Comparison of ENCODE assay signal across 9 cellular contexts in the genomic region with DNA sequence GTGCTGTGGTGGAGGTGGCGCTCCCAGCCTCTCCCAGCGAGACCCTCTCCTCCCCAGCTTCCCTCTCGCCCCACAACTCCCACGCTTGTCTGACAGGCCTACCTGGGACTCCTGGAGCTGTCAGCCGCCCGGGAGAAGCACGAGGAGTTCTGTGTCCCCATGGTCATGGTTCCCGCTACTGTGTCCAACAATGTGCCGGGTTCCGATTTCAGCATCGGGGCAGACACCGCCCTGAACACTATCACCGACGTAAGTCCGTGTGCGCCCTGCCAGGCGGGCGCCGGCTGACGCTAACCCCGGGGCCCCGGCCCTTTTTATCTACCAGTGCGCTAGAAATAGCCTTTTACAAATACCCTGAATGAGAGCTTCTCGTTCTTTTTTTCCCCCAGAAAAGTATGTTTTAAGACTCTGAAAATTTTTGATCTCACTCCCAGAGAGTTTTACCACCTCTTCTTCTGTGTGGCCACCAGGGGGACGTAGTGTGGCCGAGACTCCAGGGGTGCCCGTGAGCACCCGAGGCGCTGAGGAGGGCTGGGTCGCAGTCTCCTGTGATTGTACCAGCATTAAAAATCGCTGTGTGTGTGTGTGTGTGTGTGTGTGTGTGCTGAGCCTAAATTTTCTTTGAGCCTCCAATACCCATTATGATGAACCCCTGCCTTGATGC. TPM values are rescaled to one million over a fixed set of nuclear protein-coding genes. Genes with fewer than 3 reads are reported as not detected.
A peak's percentile ranks its signal among the peaks of the same experiment; 100 is the strongest.
DNase-seq lines count a peak whose midpoint lies in the region; TF ChIP-seq lines count a peak whose summit lies in the region.
"Had no signal": no experiment of that assay in that cellular context is flagged by ENCODE, and none has a peak within 500 bp of the region (broad histone marks: within the 10 kb centered on the region; RNA-seq: fewer than 3 reads in every experiment).

No MANE protein-coding gene starts in this region.

- H3K4me3 Mint-ChIP-seq in nephron progenitor cell = no peak overlapping the region

- intact Hi-C loops in dorsolateral prefrontal cortex (cut with DNase I) = no loop called here

- 86% methylated on average over 31 of the region's 31 CpGs for WGBS in suprapubic skin

- no peaks in the 10 kb centered on the region for H3K27me3 Mint-ChIP-seq in nephron progenitor cell (ENCODE audit: low read depth, poor library complexity)

- TF ChIP-seq CTCF in GM06990 (IDR thresholded peaks at IDR 0.05; ENCODE audit: insufficient read depth, low read length, poor library complexity, severe bottlenecking) (peak; percentile 55), dorsolateral prefrontal cortex (IDR thresholded peaks at IDR 0.05 in 54 of 56, conservative IDR thresholded peaks at IDR 0.05 in 2 of 56; ENCODE audit: low read depth in 1 of 56, partially characterized antibody in 56 of 56) (peak in 34 of 56 donors; percentile 8 to 50 (median 28)), nephron progenitor cell (IDR thresholded peaks at IDR 0.05) (peak; percentile 42), suprapubic skin (IDR thresholded peaks at IDR 0.05) (peak in 1 of 2 donors; percentile 9)

- H3K4me3 ChIP-seq in GM06990 (replicated peaks; ENCODE audit: low read depth, low read length) = no peak overlapping the region
- H3K4me3 ChIP-seq in MG63 = no peak overlapping the region
- H3K4me3 ChIP-seq in dorsolateral prefrontal cortex = no peak overlapping the region
- no peak overlapping the region for H3K4me3 ChIP-seq in suprapubic skin

- H3K36me3 ChIP-seq in GM06990 (ENCODE audit: control insufficient read depth, insufficient read depth, low read length) (peaks cover 47% of the 10 kb centered on the region), MG63 (peaks cover 52% of the 10 kb centered on the region), suprapubic skin (peaks cover 54% of the 10 kb centered on the region)

- H3K27ac ChIP-seq in dorsolateral prefrontal cortex = peak overlapping the region in 9 of 59 donors; percentile 0 to 49 (median 31)
- no peak overlapping the region for H3K27ac ChIP-seq in suprapubic skin

- no peak overlapping the region for H3K27ac Mint-ChIP-seq in nephron progenitor cell

- DNase-seq in GM06990 (ENCODE audit: extremely low read depth, insufficient read length) (no peak), MG63 (peak; percentile 41), dorsolateral prefrontal cortex (no peak), nephron progenitor cell (no peak), NCI-H2171 treated with DMSO at 0.1 percent for 48 hours (lab: John Stamatoyannopoulos, UW) (no peak), suprapubic skin (ENCODE audit: low spot score in 2 of 2) (no peak)
- no peak for DNase-seq in activated effector memory CD4-positive, alpha-beta T cell treated with Interleukin-2 at 50 U/mL for 16 hours
- DNase-seq: activated naive CD4-positive, alpha-beta T cell treated with Interleukin-2 at 50 U/mL for 16 hours; NCI-H345 had no signal

- no peaks in the 10 kb centered on the region for H3K9me3 ChIP-seq in MG63
- no peaks in the 10 kb centered on the region for H3K9me3 ChIP-seq in suprapubic skin

- H3K4me1 ChIP-seq in suprapubic skin = peaks cover 3% of the 10 kb centered on the region

- no peak for TF ChIP-seq EP300 in suprapubic skin (IDR thresholded peaks at IDR 0.05)

- no peaks in the 10 kb centered on the region for H3K9me3 Mint-ChIP-seq in nephron progenitor cell

- H3K4me1 Mint-ChIP-seq in nephron progenitor cell = peaks cover 11% of the 10 kb centered on the region

- no peak for TF ChIP-seq POLR2A in suprapubic skin (IDR thresholded peaks at IDR 0.05)

- H3K36me3 Mint-ChIP-seq in nephron progenitor cell (ENCODE audit: low read depth) = peaks cover 32% of the 10 kb centered on the region

- H3K27me3 ChIP-seq in GM06990 (replicated peaks; ENCODE audit: control insufficient read depth, insufficient read depth, low read length) (no peaks in the 10 kb centered on the region), MG63 (no peaks in the 10 kb centered on the region), dorsolateral prefrontal cortex (no peaks in the 10 kb centered on the region), suprapubic skin (no peaks in the 10 kb centered on the region)

RNA-seq across cellular contexts. Expression of gene PFKP, which starts 52.6 kb away (rescaled TPM):
- 121 and 183 TPM in 2 replicates for total RNA-seq in MG63 (2014; rRNA removed; shearing (Covaris generic); ENCODE audit: low replicate concordance)
- total RNA-seq in dorsolateral prefrontal cortex = 100 to 1,000 TPM; 129 to 619 (median 286) TPM
- total RNA-seq in suprapubic skin = 10 to 100 TPM; 36.7 to 58.9 (median 44.7) TPM

RNA-seq across cellular contexts. Expression of gene PITRM1, which starts 52.7 kb away (rescaled TPM):
- 61.2 and 85.3 TPM in 2 replicates for total RNA-seq in MG63 (2014; rRNA removed; shearing (Covaris generic); ENCODE audit: low replicate concordance)
- total RNA-seq in dorsolateral prefrontal cortex (100 to 1,000 TPM in 96 of 120 experiments, 10 to 100 TPM in 24; 72.5 to 149 (median 112) TPM), suprapubic skin (10 to 100 TPM; 44.2 to 94.6 (median 63.1) TPM)
